8 cellular contexts compared by ENCODE assay signal in the genomic region with DNA sequence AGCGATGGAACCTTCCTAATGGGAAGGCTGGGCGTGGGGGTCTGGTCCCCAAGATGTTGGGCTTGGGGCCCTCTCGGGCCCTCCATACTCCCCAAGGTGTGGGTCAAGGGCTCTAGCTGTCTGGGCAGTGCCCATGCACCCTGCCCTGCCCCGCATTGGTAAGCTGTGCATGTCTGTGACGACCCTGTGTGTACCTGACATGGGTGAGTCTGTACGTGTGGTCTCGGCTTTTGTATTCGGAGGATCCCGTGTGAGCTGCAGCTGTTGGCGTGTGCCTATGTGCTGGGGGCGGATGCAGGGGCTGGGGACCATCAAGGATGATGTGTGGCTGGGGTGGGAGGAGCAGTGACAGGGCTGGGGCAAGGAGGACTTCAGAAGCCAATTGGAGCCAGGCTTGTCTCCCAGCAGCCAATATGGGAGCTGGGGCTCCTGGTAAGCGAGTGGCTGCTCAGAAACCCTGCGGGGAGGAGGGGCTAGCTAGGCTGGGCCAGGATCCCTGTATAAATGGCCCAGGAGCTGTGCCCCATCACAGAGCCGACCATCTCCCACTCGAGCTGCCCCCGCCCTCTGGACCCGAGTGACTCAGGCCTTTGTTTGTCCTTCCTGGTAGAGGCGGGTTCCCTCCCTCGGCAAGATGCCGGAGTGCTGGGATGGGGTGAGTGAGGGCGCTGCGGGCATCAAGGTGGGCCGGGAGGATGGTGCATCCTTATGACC. TPM values are rescaled to one million over a fixed set of nuclear protein-coding genes. Genes with fewer than 3 reads are reported as not detected.
DNase-seq lines count a peak whose midpoint lies in the region; ATAC-seq and TF ChIP-seq lines count a peak whose summit lies in the region.

A gene with protein sequence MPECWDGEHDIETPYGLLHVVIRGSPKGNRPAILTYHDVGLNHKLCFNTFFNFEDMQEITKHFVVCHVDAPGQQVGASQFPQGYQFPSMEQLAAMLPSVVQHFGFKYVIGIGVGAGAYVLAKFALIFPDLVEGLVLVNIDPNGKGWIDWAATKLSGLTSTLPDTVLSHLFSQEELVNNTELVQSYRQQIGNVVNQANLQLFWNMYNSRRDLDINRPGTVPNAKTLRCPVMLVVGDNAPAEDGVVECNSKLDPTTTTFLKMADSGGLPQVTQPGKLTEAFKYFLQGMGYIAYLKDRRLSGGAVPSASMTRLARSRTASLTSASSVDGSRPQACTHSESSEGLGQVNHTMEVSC (plus strand): TSS at position 529 of the 714 bp plus-strand sequence. CDS start 106 bp downstream, at position 635.

- peaks cover 0 to 7% of the 10 kb centered on the region in 2 donors for H3K4me1 ChIP-seq in lung (ENCODE audit: control insufficient read depth in 2 of 2, insufficient read depth in 2 of 2, low read length in 2 of 2)

- H3K9me3 ChIP-seq in lung (ENCODE audit: control insufficient read depth in 2 of 2, insufficient read depth in 1 of 2, low read length in 1 of 2) = no peaks in the 10 kb centered on the region

- 38 to 46% methylated on average over 21 to 23 of the region's 23 CpGs for WGBS in lung, 2 donors

- no peak within 1 kb of the TSS for H3K4me3 ChIP-seq in lung

- H3K36me3 ChIP-seq in lung (ENCODE audit: control insufficient read depth in 2 of 2, insufficient read depth in 2 of 2, low read length in 2 of 2) = no peaks in the 10 kb centered on the region

- H3K27me3 ChIP-seq in lung (ENCODE audit: control insufficient read depth, insufficient read depth) = no peaks in the 10 kb centered on the region

- no peak for TF ChIP-seq CTCF in VCaP (conservative IDR thresholded peaks at IDR 0.05)
- TF ChIP-seq CTCF in lung (IDR thresholded peaks at IDR 0.05; ENCODE audit: control extremely low read depth, extremely low read depth) = no peak

- ATAC-seq in GM21825 (IDR thresholded peaks at IDR 0.05; ENCODE audit: unreplicated experiment) = peak; percentile 54
- peak; percentile 15 for ATAC-seq in lung (ENCODE audit: insufficient read depth, low FRiP score)

- DNase-seq in DMS 273 (lab: John Stamatoyannopoulos, UW; ENCODE audit: unreplicated experiment) (peak; percentile 90), NCI-H1105 treated with DMSO at 0.1 percent for 48 hours (lab: John Stamatoyannopoulos, UW) (peak; percentile 77), lung (ENCODE audit: low spot score) (no peak), superior temporal gyrus (ENCODE audit: extremely low spot score) (peak; percentile 95)
- DNase-seq in activated effector memory CD4-positive, alpha-beta T cell treated with anti-CD3 and anti-CD28 coated beads, Interleukin-2, amount 50 U/mL, for 16 hours = no peak

- peak within 1 kb of the TSS; percentile 42; the same call in 1 of the 2 replicates for H3K27ac ChIP-seq in VCaP
- H3K27ac ChIP-seq in lung (ENCODE audit: low read depth in 1 of 2, low read length in 1 of 2) = no peak within 1 kb of the TSS

- in situ Hi-C loops in endometrial microvascular endothelial cells (cut with HindIII; ENCODE audit: inconsistent ontology term, low pct_unique_long_range_greater_than_20kb, low sequenced_read_pairs) = no loop called here

RNA-seq across cellular contexts. Expression of the gene that starts here (rescaled TPM):
- total RNA-seq in endometrial microvascular endothelial cells (ENCODE audit: inconsistent ontology term) (20.8 TPM), lung (10 to 100 TPM; 10.7 to 18.7 TPM)
- 10 to 100 TPM in 1 of 2 donors, 1 to 10 TPM in 1; 5.3 to 17.8 TPM for polyA plus RNA-seq in lung

Comparison
In these comparisons a context has a peak if more than half of its experiments do, and no peak if none do; other contexts are left out.
1. DNase-seq: peak in DMS 273 (single experiment), NCI-H1105 treated with DMSO at 0.1 percent for 48 hours (single experiment) and superior temporal gyrus (single experiment); none in lung (single experiment) and activated effector memory CD4-positive, alpha-beta T cell treated with anti-CD3 and anti-CD28 coated beads, Interleukin-2, amount 50 U/mL, for 16 hours (single experiment).